Comparison of ENCODE assay signal across 1 cellular context in genomic region chr9:71752928-71753327, GRCh38.
TF ChIP-seq lines count a peak whose summit lies in the region.

No MANE protein-coding gene starts in this region.

TF ChIP-seq in K562, 482 proteins besides CTCF, POLR2A, EP300 and RAD21:
- TF ChIP-seq KDM4B (IDR thresholded peaks at IDR 0.05; ENCODE audit: borderline replicate concordance in 2 of 2, low read depth in 1 of 2): no peak
- TF ChIP-seq HOMEZ (CRISPR knock-in tag; IDR thresholded peaks at IDR 0.05): no peak
- TF ChIP-seq PHF20 (IDR thresholded peaks at IDR 0.05; ENCODE audit: partially characterized antibody): no peak
- TF ChIP-seq SUPT5H (IDR thresholded peaks at IDR 0.05): no peak
- no peak for TF ChIP-seq FIP1L1 (IDR thresholded peaks at IDR 0.05; ENCODE audit: low read depth, low read length, poor library complexity, severe bottlenecking)
- peak; percentile 33 for TF ChIP-seq CBFA2T3 (IDR thresholded peaks at IDR 0.05)
- no peak for TF ChIP-seq GTF2B (IDR thresholded peaks at IDR 0.05; ENCODE audit: extremely low read depth, insufficient read length)
- no peak for TF ChIP-seq ZNF407 (IDR thresholded peaks at IDR 0.05; ENCODE audit: low read depth)
- no peak for TF ChIP-seq ZFPM2 (CRISPR knock-in tag; IDR thresholded peaks at IDR 0.05)
- TF ChIP-seq ZNF12 (CRISPR knock-in tag; IDR thresholded peaks at IDR 0.05): peak; percentile 95
TF ChIP-seq in K562: peak in this region for 2.
